In the genomic region with DNA sequence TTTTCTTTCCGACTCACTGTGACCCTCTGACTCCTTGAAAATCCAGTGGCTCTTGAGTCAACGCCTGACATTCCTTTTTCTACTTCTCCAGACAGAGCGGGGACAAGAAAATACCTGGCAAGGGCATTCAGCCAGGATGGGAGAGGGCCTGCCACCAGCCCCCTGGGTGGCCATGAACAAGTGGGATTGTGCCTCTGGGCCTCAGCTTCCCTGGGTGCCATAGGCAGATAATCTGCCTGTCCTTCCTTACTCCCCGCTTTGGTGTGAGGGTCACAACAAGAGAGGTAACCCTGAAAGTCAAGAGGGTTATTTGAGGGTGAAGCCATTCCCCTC, we compare ENCODE assay signal across 27 cellular contexts.
"Had no signal": no experiment of that assay in that cellular context is flagged by ENCODE, and none has a peak within 500 bp of the region (broad histone marks: within the 10 kb centered on the region; RNA-seq: fewer than 3 reads in every experiment).

No MANE protein-coding gene starts in this region.

- ATAC-seq: naive thymus-derived CD4-positive, alpha-beta T cell; natural killer cell; psoas muscle; right cardiac atrium; right lobe of liver; stimulated activated memory B cell treated with anti-CD40 and anti-IgM and Interleukin-4, amounts not matched to agents 10 μg/mL and 1 μg/mL and 100 μg/mL, for 72 hours; stimulated activated naive CD8-positive, alpha-beta T cell treated with anti-CD3 and anti-CD28 coated beads, Interleukin-15, amount 100 ng/mL, for 72 hours; stimulated activated naive CD8-positive, alpha-beta T cell treated with anti-CD3 and anti-CD28 coated beads, Interleukin-15, Interleukin-2, amounts not matched to agents 100 U/mL and 50 U/mL, for 24 hours had no signal

- H3K27me3 ChIP-seq: neural progenitor cell, neutrophil, ovary, right lobe of liver, sigmoid colon, suprapubic skin, testis, tibial artery, upper lobe of left lung had no signal

- H3K4me2 ChIP-seq: neural progenitor cell had no signal

- H3K36me3 ChIP-seq: neural progenitor cell, neutrophil, ovary, right lobe of liver, sigmoid colon, suprapubic skin, tibial artery, upper lobe of left lung had no signal

- H3K9me3 ChIP-seq: neutrophil, ovary, psoas muscle, right lobe of liver, sigmoid colon, suprapubic skin, testis had no signal

- H3K4me1 ChIP-seq: parathyroid adenoma, psoas muscle, right lobe of liver, sigmoid colon, suprapubic skin, testis, tibial artery, upper lobe of left lung had no signal

- DNase-seq: naive thymus-derived CD4-positive, alpha-beta T cell; natural killer cell; nucleus accumbens; ovary; psoas muscle; right cardiac atrium; right lobe of liver; sigmoid colon; small intestine; stimulated activated CD4-positive, alpha-beta T cell treated with anti-CD3 and anti-CD28 coated beads, Interleukin-12 subunit alpha, Interleukin-12 subunit beta, amount 100 ng/mL, for 4 hours; stimulated activated CD4-positive, alpha-beta T cell treated with anti-CD3 and anti-CD28 coated beads, Interleukin-1b, Interleukin-23, amount 100 ng/mL, for 48 hours; stimulated activated CD4-positive, alpha-beta T cell treated with anti-CD3 and anti-CD28 coated beads, Interleukin-4, amount 100 ng/mL, for 1 hour; stimulated activated CD4-positive, alpha-beta T cell treated with anti-CD3 and anti-CD28 coated beads, Interleukin-4, amount 100 ng/mL, for 4 hours; stimulated activated CD8-positive, alpha-beta memory T cell treated with anti-CD3 and anti-CD28 coated beads, Interleukin-4, amount 100 ng/mL, for 48 hours; stimulated activated naive CD4-positive, alpha-beta T cell; stimulated activated naive CD8-positive, alpha-beta T cell treated with anti-CD3 and anti-CD28 coated beads, Interleukin-15, amount 100 ng/mL, for 72 hours; stimulated activated naive CD8-positive, alpha-beta T cell treated with anti-CD3 and anti-CD28 coated beads, Interleukin-15, Interleukin-2, amounts not matched to agents 100 U/mL and 50 U/mL, for 24 hours; substantia nigra; testis; tibial artery; trophoblast cell; upper lobe of left lung had no signal

- H2AFZ ChIP-seq: neural progenitor cell, parathyroid adenoma had no signal

- H3K4me3 ChIP-seq: neural progenitor cell, ovary, psoas muscle, right lobe of liver, sigmoid colon, suprapubic skin, testis, tibial artery, upper lobe of left lung had no signal

- H3K9ac ChIP-seq: neural progenitor cell, parathyroid adenoma had no signal

- H3K27ac ChIP-seq: neural progenitor cell, neutrophil, ovary, parathyroid adenoma, psoas muscle, right lobe of liver, sigmoid colon, suprapubic skin, testis, tibial artery, upper lobe of left lung had no signal
